In the genomic region with DNA sequence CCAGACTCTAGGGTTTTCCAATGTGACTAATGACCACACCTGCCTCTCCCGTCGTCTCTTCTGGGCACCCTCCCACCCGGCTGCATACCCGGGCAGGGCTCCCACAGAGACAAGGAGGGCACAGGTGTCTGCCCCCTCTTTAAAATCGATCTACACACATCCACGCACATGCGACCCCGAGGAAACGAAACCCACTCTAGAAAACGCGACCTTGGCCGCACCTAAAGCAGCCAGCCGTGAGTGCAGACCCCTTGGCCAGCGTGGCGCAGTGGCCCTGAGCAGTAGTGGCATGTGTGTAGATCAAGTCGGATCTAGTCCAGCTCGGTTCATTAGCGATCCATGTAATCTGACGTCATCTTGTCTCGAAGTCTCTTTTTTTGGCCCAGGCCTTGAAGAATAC, we compare ENCODE assay signal across 24 cellular contexts.
A peak's percentile ranks its signal among the peaks of the same experiment; 100 is the strongest.
DNase-seq lines count a peak whose midpoint lies in the region; ATAC-seq, FAIRE-seq and TF ChIP-seq lines count a peak whose summit lies in the region.
"Had no signal": no experiment of that assay in that cellular context is flagged by ENCODE, and none has a peak within 500 bp of the region (broad histone marks: within the 10 kb centered on the region; RNA-seq: fewer than 3 reads in every experiment).

No MANE protein-coding gene starts in this region.

- no peak overlapping the region for H3K4me2 ChIP-seq in HepG2 (ENCODE audit: low read depth, low read length)
- H3K4me2 ChIP-seq: BLaER1 had no signal

- H3K27me3 Mint-ChIP-seq in endothelial cell (ENCODE audit: unreplicated experiment) (peaks cover 16% of the 10 kb centered on the region), neural crest cell (ENCODE audit: low read depth) (peaks cover 3% of the 10 kb centered on the region)
- H3K27me3 Mint-ChIP-seq: CD4-positive, CD25-positive, alpha-beta regulatory T cell had no signal

- TF ChIP-seq EP300 in HepG2 (IDR thresholded peaks at IDR 0.05; ENCODE audit: low read depth in 2 of 2, low read length in 2 of 2) (no peak), HepG2 (CRISPR knock-in tag; IDR thresholded peaks at IDR 0.05; ENCODE audit: borderline replicate concordance) (no peak)

- no peak for TF ChIP-seq RAD21 in HepG2 (CRISPR knock-in tag; IDR thresholded peaks at IDR 0.05)

- BruUV-seq in HepG2 (replicated peaks; lab: Mats Ljungman, UMichigan): no TSS peak

- FAIRE-seq in HepG2 (lab: Jason Lieb, UNC): no peak
- FAIRE-seq: A204.1, D721Med, G401.6, GM12891, GM19239 had no signal

- TF ChIP-seq CTCF in HepG2 (CRISPR knock-in tag; IDR thresholded peaks at IDR 0.05) (no peak), right lobe of liver (IDR thresholded peaks at IDR 0.05) (no peak), endothelial cell (IDR thresholded peaks at IDR 0.05; ENCODE audit: unreplicated experiment) (no peak), neural crest cell (conservative IDR thresholded peaks at IDR 0.05) (no peak)

- intact Hi-C loops in HepG2 (cut with micrococcal nuclease; ENCODE audit: unreplicated experiment): no loop called here
- intact Hi-C loops in right lobe of liver (cut with DNase I): no loop called here

- no peak for ATAC-seq in HepG2
- no peak for ATAC-seq in right lobe of liver
- ATAC-seq: CD8-positive, alpha-beta T cell had no signal

- CTCF ChIA-PET in HepG2 (lab: Yijun Ruan, JAX; ENCODE audit: low intra/inter-chr PET ratio, low total read pairs): no interaction called here

- DNase-seq in HepG2 (ENCODE audit: low spot score): no peak
- no peak for DNase-seq in right lobe of liver
- no peak for DNase-seq in endothelial cell (ENCODE audit: low spot score)
- DNase-seq in neural crest cell (ENCODE audit: low read depth, low spot score): no peak
- no peak for DNase-seq in UCSD-AML1 (lab: John Stamatoyannopoulos, UW; ENCODE audit: unreplicated experiment)
- no peak for DNase-seq in central memory CD4-positive, alpha-beta T cell
- DNase-seq in 8988T: no peak
- DNase-seq: ACHN; BE2C; C1 segment of cervical spinal cord; Caco-2; Calu3; CD4-positive, CD25-positive, alpha-beta regulatory T cell; DMS79 treated with DMSO at 0.1 percent for 48 hours; GF-D8 had no signal

- peaks cover 13% of the 10 kb centered on the region for H3K4me1 Mint-ChIP-seq in endothelial cell (ENCODE audit: unreplicated experiment)
- H3K4me1 Mint-ChIP-seq in neural crest cell: peaks cover 25% of the 10 kb centered on the region

- TF ChIP-seq POLR2A in HepG2 (IDR thresholded peaks at IDR 0.05; ENCODE audit: insufficient read depth in 1 of 2, low read depth in 2 of 2, low read length in 2 of 2): no peak
- TF ChIP-seq POLR2A in right lobe of liver (IDR thresholded peaks at IDR 0.05): no peak

- in situ Hi-C loops in HepG2 (cut with HindIII; ENCODE audit: extremely low pct_ligation_motif_present, low pct_unique_long_range_greater_than_20kb): no loop called here

- H3K27me3 ChIP-seq in HepG2 (ENCODE audit: control insufficient read depth in 1 of 2, insufficient read depth in 2 of 2, low read length in 2 of 2) (peaks cover 1 to 4% of the 10 kb centered on the region in 2 experiments; a peak in 1 of 5 replicates), right lobe of liver (no peaks in the 10 kb centered on the region)
- H3K27me3 ChIP-seq: BE2C, BLaER1 had no signal

- H3K4me1 ChIP-seq in HepG2 (ENCODE audit: insufficient read depth, low read length) (no peaks in the 10 kb centered on the region), right lobe of liver (no peaks in the 10 kb centered on the region)
- H3K4me1 ChIP-seq: BE2C, Caco-2 had no signal

- H3K36me3 Mint-ChIP-seq in endothelial cell (ENCODE audit: low read depth, unreplicated experiment) (peaks cover 8% of the 10 kb centered on the region), neural crest cell (ENCODE audit: low read depth) (no peaks in the 10 kb centered on the region)
- H3K36me3 Mint-ChIP-seq: CD14-positive monocyte had no signal

- no peaks in the 10 kb centered on the region for H4K20me1 ChIP-seq in HepG2 (ENCODE audit: insufficient read depth, low read length)
- H4K20me1 ChIP-seq: BLaER1 had no signal

- H3K9me3 ChIP-seq in HepG2 (ENCODE audit: low read length) (no peaks in the 10 kb centered on the region), right lobe of liver (no peaks in the 10 kb centered on the region)
- H3K9me3 ChIP-seq: BE2C, BLaER1, Caco-2 had no signal

- 47% methylated on average over 19 of the region's 20 CpGs for WGBS in HepG2 (ENCODE audit: low lambda C conversion rate)
- WGBS in right lobe of liver (ENCODE audit: insufficient coverage, low coverage, low lambda C conversion rate, missing lambda C conversion rate): 83% methylated on average over 18 of the region's 20 CpGs

- H2AFZ ChIP-seq in HepG2 (ENCODE audit: low read length): no peak overlapping the region

- H3K27ac Mint-ChIP-seq in endothelial cell (ENCODE audit: unreplicated experiment) (no peak overlapping the region), neural crest cell (ENCODE audit: unreplicated experiment) (no peak overlapping the region)
- H3K27ac Mint-ChIP-seq: CD14-positive monocyte; CD4-positive, CD25-positive, alpha-beta regulatory T cell; CD8-positive, alpha-beta T cell had no signal

- H3K4me3 Mint-ChIP-seq in endothelial cell (ENCODE audit: unreplicated experiment): peak overlapping the region; percentile 25
- H3K4me3 Mint-ChIP-seq in neural crest cell: peak overlapping the region; percentile 44
- H3K4me3 Mint-ChIP-seq: CD14-positive monocyte; CD4-positive, CD25-positive, alpha-beta regulatory T cell; CD8-positive, alpha-beta T cell had no signal

- no peak overlapping the region for H3K9ac ChIP-seq in HepG2 (ENCODE audit: insufficient read depth, low read depth, low read length)
- H3K9ac ChIP-seq: BLaER1 had no signal

- no peaks in the 10 kb centered on the region for H3K79me2 ChIP-seq in HepG2 (ENCODE audit: insufficient read depth, low read length)

- POLR2A ChIA-PET in HepG2 (lab: Yijun Ruan, JAX): no interaction called here

- H3K4me3 ChIP-seq in HepG2 (replicated peaks in 1 of 3; ENCODE audit: insufficient read depth in 1 of 3, low read depth in 2 of 3, low read length in 3 of 3) (no peak overlapping the region), right lobe of liver (no peak overlapping the region)
- H3K4me3 ChIP-seq: BLaER1 had no signal

- H3K36me3 ChIP-seq in HepG2 (replicated peaks in 1 of 2; ENCODE audit: control insufficient read depth in 1 of 2, insufficient read depth in 2 of 2, low read length in 2 of 2) (no peaks in the 10 kb centered on the region), right lobe of liver (no peaks in the 10 kb centered on the region)
- H3K36me3 ChIP-seq: BE2C, BLaER1 had no signal

- H3K27ac ChIP-seq in HepG2 (ENCODE audit: extremely low read length, insufficient read depth, low read length): no peak overlapping the region
- H3K27ac ChIP-seq in right lobe of liver: no peak overlapping the region
- H3K27ac ChIP-seq: 22Rv1, BLaER1 had no signal

- H3K9me3 Mint-ChIP-seq in endothelial cell (ENCODE audit: unreplicated experiment): no peaks in the 10 kb centered on the region
- H3K9me3 Mint-ChIP-seq in neural crest cell: no peaks in the 10 kb centered on the region
- H3K9me3 Mint-ChIP-seq: CD4-positive, CD25-positive, alpha-beta regulatory T cell; CD8-positive, alpha-beta T cell had no signal

TF ChIP-seq in HepG2, 621 proteins besides CTCF, POLR2A, EP300 and RAD21:
- no peak for TF ChIP-seq ZBTB38 (CRISPR knock-in tag; IDR thresholded peaks at IDR 0.05)
- TF ChIP-seq ZNF75D (CRISPR knock-in tag; IDR thresholded peaks at IDR 0.05; ENCODE audit: borderline replicate concordance): no peak
- TF ChIP-seq, protein P1, sequence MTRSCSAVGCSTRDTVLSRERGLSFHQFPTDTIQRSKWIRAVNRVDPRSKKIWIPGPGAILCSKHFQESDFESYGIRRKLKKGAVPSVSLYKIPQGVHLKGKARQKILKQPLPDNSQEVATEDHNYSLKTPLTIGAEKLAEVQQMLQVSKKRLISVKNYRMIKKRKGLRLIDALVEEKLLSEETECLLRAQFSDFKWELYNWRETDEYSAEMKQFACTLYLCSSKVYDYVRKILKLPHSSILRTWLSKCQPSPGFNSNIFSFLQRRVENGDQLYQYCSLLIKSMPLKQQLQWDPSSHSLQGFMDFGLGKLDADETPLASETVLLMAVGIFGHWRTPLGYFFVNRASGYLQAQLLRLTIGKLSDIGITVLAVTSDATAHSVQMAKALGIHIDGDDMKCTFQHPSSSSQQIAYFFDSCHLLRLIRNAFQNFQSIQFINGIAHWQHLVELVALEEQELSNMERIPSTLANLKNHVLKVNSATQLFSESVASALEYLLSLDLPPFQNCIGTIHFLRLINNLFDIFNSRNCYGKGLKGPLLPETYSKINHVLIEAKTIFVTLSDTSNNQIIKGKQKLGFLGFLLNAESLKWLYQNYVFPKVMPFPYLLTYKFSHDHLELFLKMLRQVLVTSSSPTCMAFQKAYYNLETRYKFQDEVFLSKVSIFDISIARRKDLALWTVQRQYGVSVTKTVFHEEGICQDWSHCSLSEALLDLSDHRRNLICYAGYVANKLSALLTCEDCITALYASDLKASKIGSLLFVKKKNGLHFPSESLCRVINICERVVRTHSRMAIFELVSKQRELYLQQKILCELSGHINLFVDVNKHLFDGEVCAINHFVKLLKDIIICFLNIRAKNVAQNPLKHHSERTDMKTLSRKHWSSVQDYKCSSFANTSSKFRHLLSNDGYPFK (CRISPR knock-in tag; IDR thresholded peaks at IDR 0.05; ENCODE audit: borderline replicate concordance): no peak
- TF ChIP-seq NFKBIZ (CRISPR knock-in tag; IDR thresholded peaks at IDR 0.05): no peak
- TF ChIP-seq FOXC1 (CRISPR knock-in tag; IDR thresholded peaks at IDR 0.05; ENCODE audit: borderline replicate concordance): no peak
- 0 out of 2 replicates have a peak, but pooled peaks have one; percentile 7 for TF ChIP-seq CREB1 (IDR thresholded peaks at IDR 0.05)
- no peak for TF ChIP-seq CREB1 (CRISPR knock-in tag; IDR thresholded peaks at IDR 0.05)
